1 cellular context compared by ENCODE assay signal in genomic region chr1:170619167-170620030, GRCh38.
TF ChIP-seq lines count a peak whose summit lies in the region.

No MANE protein-coding gene starts in this region.

TF ChIP-seq in GM23338, 12 proteins besides CTCF, POLR2A, EP300 and RAD21 (continued from another document):
- no peak for TF ChIP-seq ZNF462 (CRISPR knock-in tag; IDR thresholded peaks at IDR 0.05)
- no peak for TF ChIP-seq JUNB (IDR thresholded peaks at IDR 0.05; ENCODE audit: unreplicated experiment)
- TF ChIP-seq CREB1 (CRISPR knock-in tag; IDR thresholded peaks at IDR 0.05; ENCODE audit: low read depth), result no peak
- no peak for TF ChIP-seq REST (IDR thresholded peaks at IDR 0.05; ENCODE audit: unreplicated experiment)
- TF ChIP-seq ZNF114 (CRISPR knock-in tag; IDR thresholded peaks at IDR 0.05), result no peak
- no peak for TF ChIP-seq NANOG (IDR thresholded peaks at IDR 0.05; ENCODE audit: borderline replicate concordance)
- TF ChIP-seq EZH2 (IDR thresholded peaks at IDR 0.05; ENCODE audit: low read depth, unreplicated experiment), result no peak
